8 cellular contexts compared by ENCODE assay signal in the genomic region with DNA sequence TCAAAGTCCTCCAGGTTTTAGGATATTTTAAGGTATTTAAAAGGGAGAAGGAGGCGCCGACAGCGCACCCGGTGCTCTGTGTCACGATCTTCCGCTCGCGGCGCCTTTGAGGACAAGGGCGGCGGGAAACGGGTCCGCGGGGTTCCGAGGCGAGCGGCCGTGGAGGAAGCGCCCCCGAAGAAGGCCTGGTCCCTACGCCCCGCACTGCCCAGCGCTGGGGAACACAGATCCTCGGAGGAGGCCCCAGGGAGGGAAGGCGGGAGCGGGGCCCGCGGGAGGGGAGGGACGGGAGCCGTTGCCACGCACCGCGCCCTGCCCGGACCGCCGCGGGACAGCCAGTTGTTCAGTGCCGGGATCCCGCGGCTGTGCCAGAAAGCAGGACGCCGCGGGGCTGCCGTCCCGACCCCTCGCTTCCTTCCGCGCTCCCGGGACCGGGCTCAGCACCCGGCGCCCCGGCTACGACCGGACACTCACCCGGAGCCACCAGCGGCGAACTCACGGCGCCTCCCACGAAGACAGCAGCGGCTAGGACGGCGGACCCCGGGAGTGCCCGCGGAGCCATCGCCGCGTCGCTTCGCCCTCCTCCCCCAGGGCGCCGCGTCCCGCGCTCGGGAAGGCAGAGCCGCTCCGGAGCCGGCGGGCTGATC. TPM values are rescaled to one million over a fixed set of nuclear protein-coding genes. Genes with fewer than 3 reads are reported as not detected.
DNase-seq lines count a peak whose midpoint lies in the region; ATAC-seq and TF ChIP-seq lines count a peak whose summit lies in the region.

No MANE protein-coding gene starts in this region.

- POLR2A ChIA-PET in A673 (lab: Charles Lee; ENCODE audit: low non-redundant PET), result no interaction called here

- H3K27me3 ChIP-seq in A673 (replicated peaks; ENCODE audit: insufficient read depth, low read depth, low read length, poor library complexity), result no peaks in the 10 kb centered on the region
- H3K27me3 ChIP-seq in hepatocyte, result no peaks in the 10 kb centered on the region
- H3K27me3 ChIP-seq in skeletal muscle satellite cell (ENCODE audit: control insufficient read depth, insufficient read depth, low read length), result no peaks in the 10 kb centered on the region

- H3K4me2 ChIP-seq in hepatocyte, result peak overlapping the region; percentile 89
- peak overlapping the region; percentile 82 for H3K4me2 ChIP-seq in skeletal muscle satellite cell (ENCODE audit: low read length)

- intact Hi-C loops in A673 (cut with micrococcal nuclease; ENCODE audit: unreplicated experiment), result no loop called here

- ATAC-seq in GM18511 (IDR thresholded peaks at IDR 0.05; ENCODE audit: unreplicated experiment) (peak; percentile 22), HG03025 (IDR thresholded peaks at IDR 0.05; ENCODE audit: low FRiP score, unreplicated experiment) (peak; percentile 25)
- ATAC-seq in activated naive CD8-positive, alpha-beta T cell treated with anti-CD3 and anti-CD28 coated beads, Interleukin-2, amount 50 U/mL, for 24 hours, result peak; percentile 20

- DNase-seq in A673 (ENCODE audit: low spot score), result peak; percentile 37
- peak; percentile 38 for DNase-seq in RPMI8226
- DNase-seq in activated naive CD8-positive, alpha-beta T cell treated with anti-CD3 and anti-CD28 coated beads, Interleukin-2, amount 50 U/mL, for 24 hours, result peak; percentile 56
- peak; percentile 81 for DNase-seq in hepatocyte (ENCODE audit: low spot score)
- DNase-seq in cerebellar cortex (ENCODE audit: low spot score), result no peak

- no peaks in the 10 kb centered on the region for H3K9me2 ChIP-seq in hepatocyte (replicated peaks; ENCODE audit: insufficient read depth)

- H3K9me3 Mint-ChIP-seq in activated naive CD8-positive, alpha-beta T cell treated with anti-CD3 and anti-CD28 coated beads, Interleukin-2, amount 50 U/mL, for 24 hours, result no peaks in the 10 kb centered on the region

- H3K4me1 Mint-ChIP-seq in activated naive CD8-positive, alpha-beta T cell treated with anti-CD3 and anti-CD28 coated beads, Interleukin-2, amount 50 U/mL, for 24 hours, result peaks cover 44% of the 10 kb centered on the region

- H3K4me3 ChIP-seq in A673 (ENCODE audit: low read depth, low read length, poor library complexity, severe bottlenecking), result peak overlapping the region; percentile 69
- peak overlapping the region; percentile 83 for H3K4me3 ChIP-seq in hepatocyte
- H3K4me3 ChIP-seq in skeletal muscle satellite cell (ENCODE audit: low read length), result peak overlapping the region; percentile 97

- H3K36me3 Mint-ChIP-seq in activated naive CD8-positive, alpha-beta T cell treated with anti-CD3 and anti-CD28 coated beads, Interleukin-2, amount 50 U/mL, for 24 hours (ENCODE audit: low read depth), result peaks cover 11% of the 10 kb centered on the region

- CTCF ChIA-PET in A673 (lab: Charles Lee), result no interaction called here

- H3K27ac Mint-ChIP-seq in activated naive CD8-positive, alpha-beta T cell treated with anti-CD3 and anti-CD28 coated beads, Interleukin-2, amount 50 U/mL, for 24 hours, result peak overlapping the region; percentile 77

- H3K4me1 ChIP-seq in A673 (ENCODE audit: insufficient read depth, low read length, poor library complexity, severe bottlenecking) (peaks cover 9% of the 10 kb centered on the region), hepatocyte (ENCODE audit: insufficient read depth) (peaks cover 15% of the 10 kb centered on the region), skeletal muscle satellite cell (ENCODE audit: control insufficient read depth, insufficient read depth, low read length) (peaks cover 17% of the 10 kb centered on the region)

- peaks cover 31% of the 10 kb centered on the region for H3K79me2 ChIP-seq in hepatocyte

- no peaks in the 10 kb centered on the region for H3K27me3 Mint-ChIP-seq in activated naive CD8-positive, alpha-beta T cell treated with anti-CD3 and anti-CD28 coated beads, Interleukin-2, amount 50 U/mL, for 24 hours

- H3K36me3 ChIP-seq in A673 (ENCODE audit: insufficient read depth, low read length, poor library complexity, severe bottlenecking), result no peaks in the 10 kb centered on the region
- no peaks in the 10 kb centered on the region for H3K36me3 ChIP-seq in hepatocyte (replicated peaks; ENCODE audit: insufficient read depth, low read depth)
- H3K36me3 ChIP-seq in skeletal muscle satellite cell (ENCODE audit: insufficient read depth, low read length), result no peaks in the 10 kb centered on the region

- H3K9ac ChIP-seq in skeletal muscle satellite cell (ENCODE audit: low read depth, low read length), result peak overlapping the region; percentile 97

- peak overlapping the region; percentile 67 for H3K27ac ChIP-seq in A673 (ENCODE audit: low read depth, low read length, poor library complexity, severe bottlenecking)
- H3K27ac ChIP-seq in hepatocyte, result peak overlapping the region; percentile 97

- peak overlapping the region; percentile 89 for H3K4me3 Mint-ChIP-seq in activated naive CD8-positive, alpha-beta T cell treated with anti-CD3 and anti-CD28 coated beads, Interleukin-2, amount 50 U/mL, for 24 hours

- no peaks in the 10 kb centered on the region for H3K9me3 ChIP-seq in A673 (ENCODE audit: low read depth, low read length, poor library complexity, severe bottlenecking)
- no peaks in the 10 kb centered on the region for H3K9me3 ChIP-seq in hepatocyte (ENCODE audit: low read depth)
- no peaks in the 10 kb centered on the region for H3K9me3 ChIP-seq in skeletal muscle satellite cell (replicated peaks; ENCODE audit: low read length)

- TF ChIP-seq CTCF in A673 (conservative IDR thresholded peaks at IDR 0.05; ENCODE audit: low read depth, low read length) (no peak), hepatocyte (IDR thresholded peaks at IDR 0.05; ENCODE audit: poor library complexity) (no peak)

- no peaks in the 10 kb centered on the region for H4K20me1 ChIP-seq in hepatocyte (ENCODE audit: insufficient read depth, poor library complexity, severe bottlenecking)

- no TSS peak for BruUV-seq in A673 (replicated peaks; lab: Mats Ljungman, UMichigan)

- H2AFZ ChIP-seq in hepatocyte, result peak overlapping the region; percentile 79

- 0% methylated on average over 33 of the region's 82 CpGs for WGBS in hepatocyte (ENCODE audit: low lambda C conversion rate, missing lambda C conversion rate)

RNA-seq across cellular contexts. Expression of gene RELL1, which starts 0.3 kb away (rescaled TPM):
- total RNA-seq in A673 (2021) (6.0 and 7.2 TPM in 2 replicates), hepatocyte (39.8 and 44.8 TPM in 2 replicates)
- 5.5 and 10.0 TPM in 2 replicates for polyA plus RNA-seq in hepatocyte
- 39.8 and 43.2 TPM in 2 replicates for total RNA-seq in skeletal muscle satellite cell (2012; rRNA removed)
